Comparison of ENCODE assay signal across 25 cellular contexts in genomic region chr12:15893260-15893659, GRCh38.
"Had no signal": no experiment of that assay in that cellular context is flagged by ENCODE, and none has a peak within 500 bp of the region (broad histone marks: within the 10 kb centered on the region; RNA-seq: fewer than 3 reads in every experiment).

No MANE protein-coding gene starts in this region.

- H3K4me3 Mint-ChIP-seq: activated CD4-positive, alpha-beta memory T cell treated with anti-CD3 and anti-CD28 coated beads for 36 hours; activated CD4-positive, alpha-beta T cell treated with anti-CD3 and anti-CD28 coated beads, Interleukin-2, amount 10 ng/mL, durations not matched to agents 7 days and 5 days; activated naive CD4-positive, alpha-beta T cell treated with anti-CD3 and anti-CD28 coated beads for 36 hours; activated naive CD8-positive, alpha-beta T cell; activated T-helper 17 cell treated with anti-CD3 and anti-CD28 coated beads, Interleukin-2, amount 50 U/mL, for 72 hours; brain; central memory CD8-positive, alpha-beta T cell; T-helper 1 cell treated with Interleukin-12 subunit alpha and Interleukin-12 subunit beta and Interleukin-4 antibody, amounts not matched to agents 30 μg/mL and 1 μg/mL, for 36 hours had no signal

- FAIRE-seq: astrocyte had no signal

- ATAC-seq: activated T-helper 17 cell treated with anti-CD3 and anti-CD28 coated beads, Interleukin-2, amount 50 U/mL, for 72 hours; PC-3 had no signal

- H3K27ac Mint-ChIP-seq: activated CD4-positive, alpha-beta T cell treated with anti-CD3 and anti-CD28 coated beads, Interleukin-2, amount 10 ng/mL, durations not matched to agents 7 days and 5 days; activated naive CD4-positive, alpha-beta T cell treated with anti-CD3 and anti-CD28 coated beads for 36 hours; activated naive CD8-positive, alpha-beta T cell; activated T-helper 17 cell treated with anti-CD3 and anti-CD28 coated beads, Interleukin-2, amount 50 U/mL, for 72 hours; brain; T-helper 1 cell treated with Interleukin-12 subunit alpha and Interleukin-12 subunit beta and Interleukin-4 antibody, amounts not matched to agents 30 μg/mL and 1 μg/mL, for 36 hours had no signal

- H3K9me3 Mint-ChIP-seq: activated CD4-positive, alpha-beta memory T cell treated with anti-CD3 and anti-CD28 coated beads for 36 hours; activated CD4-positive, alpha-beta T cell treated with anti-CD3 and anti-CD28 coated beads, Interleukin-2, amount 10 ng/mL, durations not matched to agents 7 days and 5 days; activated naive CD4-positive, alpha-beta T cell treated with anti-CD3 and anti-CD28 coated beads for 36 hours; activated T-helper 17 cell treated with anti-CD3 and anti-CD28 coated beads, Interleukin-2, amount 50 U/mL, for 72 hours; brain; central memory CD8-positive, alpha-beta T cell; T-helper 1 cell treated with Interleukin-12 subunit alpha and Interleukin-12 subunit beta and Interleukin-4 antibody, amounts not matched to agents 30 μg/mL and 1 μg/mL, for 36 hours had no signal

- H3K27me3 Mint-ChIP-seq: activated CD4-positive, alpha-beta memory T cell treated with anti-CD3 and anti-CD28 coated beads for 36 hours; activated CD4-positive, alpha-beta T cell treated with anti-CD3 and anti-CD28 coated beads, Interleukin-2, amount 10 ng/mL, durations not matched to agents 7 days and 5 days; activated naive CD8-positive, alpha-beta T cell; activated T-helper 17 cell treated with anti-CD3 and anti-CD28 coated beads, Interleukin-2, amount 50 U/mL, for 72 hours; brain; central memory CD8-positive, alpha-beta T cell had no signal

- DNase-seq: activated CD4-positive, alpha-beta memory T cell treated with anti-CD3 and anti-CD28 coated beads for 36 hours; activated CD4-positive, alpha-beta T cell treated with anti-CD3 and anti-CD28 coated beads, Interleukin-2, amount 10 ng/mL, durations not matched to agents 7 days and 5 days; activated CD4-positive, CD25-positive, alpha-beta regulatory T cell; activated CD8-positive, alpha-beta memory T cell treated with anti-CD3 and anti-CD28 coated beads for 24 hours; activated gamma-delta T cell; activated naive CD4-positive, alpha-beta T cell treated with anti-CD3 and anti-CD28 coated beads for 36 hours; activated T-cell treated with anti-CD3 and anti-CD28 coated beads, Interleukin-2, amount 50 U/mL, for 48 hours; amygdala; MM.1S; NCI-H1105; NCI-H1436; NCI-H1694 treated with DMSO at 0.1 percent for 48 hours; NCI-H2029 treated with DMSO at 0.1 percent for 48 hours; NCI-H345; NCI-H510A; NCI-H69; PC-3; SHP77 treated with DMSO at 0.1 percent for 48 hours; T-helper 9 cell had no signal
